Comparison of ENCODE assay signal across 9 cellular contexts in genomic region chr4:77308843-77309242, GRCh38.
DNase-seq lines count a peak whose midpoint lies in the region; ATAC-seq and TF ChIP-seq lines count a peak whose summit lies in the region.
"Had no signal": no experiment of that assay in that cellular context is flagged by ENCODE, and none has a peak within 500 bp of the region (broad histone marks: within the 10 kb centered on the region; RNA-seq: fewer than 3 reads in every experiment).

No MANE protein-coding gene starts in this region.

- H3K27ac ChIP-seq in DOHH2 (ENCODE audit: low read depth, low read length): no peak overlapping the region

- 0 out of 2 replicates have a peak, but pooled peaks cover 2% of the 10 kb centered on the region for H3K27me3 ChIP-seq in DOHH2 (ENCODE audit: control insufficient read depth, low read length)

- no peaks in the 10 kb centered on the region for H3K79me2 ChIP-seq in DOHH2 (ENCODE audit: control insufficient read depth, low read length)

- H3K9me3 ChIP-seq in DOHH2 (ENCODE audit: control insufficient read depth, insufficient read depth, low read length): no peaks in the 10 kb centered on the region

- no peaks in the 10 kb centered on the region for H4K20me1 ChIP-seq in DOHH2 (ENCODE audit: control insufficient read depth, insufficient read depth, low read depth, low read length)

- peak; percentile 55 for TF ChIP-seq CTCF in DOHH2 (IDR thresholded peaks at IDR 0.05; ENCODE audit: low read depth, low read length, poor library complexity, severe bottlenecking)

- CTCF ChIA-PET in HEK293T (lab: Yijun Ruan, JAX): interaction anchor here (0.6 to 2.3 kb wide), 10 partner anchors 14 to 227 kb away, joined by 3 to 12 read pairs (median 3); no protein-coding TSS in a partner anchor

- DNase-seq in HEK293T (ENCODE audit: extremely low spot score): peak; percentile 53
- peak; percentile 38 for DNase-seq in RPMI7951 (ENCODE audit: low read depth)
- peak; percentile 30 for DNase-seq in foreskin melanocyte
- no peak for DNase-seq in effector CD4-positive, alpha-beta T cell
- DNase-seq: natural killer cell had no signal

- no peaks in the 10 kb centered on the region for H3K36me3 ChIP-seq in DOHH2 (ENCODE audit: control insufficient read depth, low read length)

- no peak overlapping the region for H3K4me2 ChIP-seq in DOHH2 (ENCODE audit: low read length)

- ATAC-seq in HG02852 (IDR thresholded peaks at IDR 0.05; ENCODE audit: unreplicated experiment) (no peak), HG03097 (IDR thresholded peaks at IDR 0.05; ENCODE audit: low FRiP score, unreplicated experiment) (no peak), GM18520 (IDR thresholded peaks at IDR 0.05; ENCODE audit: unreplicated experiment) (no peak)

- no peaks in the 10 kb centered on the region for H3K9me2 ChIP-seq in DOHH2 (replicated peaks; ENCODE audit: control insufficient read depth, low read length)

- no peaks in the 10 kb centered on the region for H3K4me1 ChIP-seq in DOHH2 (ENCODE audit: control insufficient read depth, low read length)

- no peak overlapping the region for H3K4me3 ChIP-seq in DOHH2 (ENCODE audit: low read length)

- POLR2A ChIA-PET in HEK293T (lab: Yijun Ruan, JAX): no interaction called here

- H3F3A ChIP-seq in DOHH2 (ENCODE audit: control insufficient read depth, insufficient read depth): no peaks in the 10 kb centered on the region

TF ChIP-seq in HEK293T, 16 proteins besides CTCF, POLR2A, EP300 and RAD21:
- TF ChIP-seq ELF4 (IDR thresholded peaks at IDR 0.05): no peak
- no peak for TF ChIP-seq FOXA1 (IDR thresholded peaks at IDR 0.05)
- no peak for TF ChIP-seq NFRKB (IDR thresholded peaks at IDR 0.05)
- no peak for TF ChIP-seq BHLHE40 (IDR thresholded peaks at IDR 0.05; ENCODE audit: borderline replicate concordance)
- no peak for TF ChIP-seq HDGF (IDR thresholded peaks at IDR 0.05; ENCODE audit: borderline replicate concordance)
- no peak for TF ChIP-seq ARNT (IDR thresholded peaks at IDR 0.05)
- no peak for TF ChIP-seq LEF1 (IDR thresholded peaks at IDR 0.05; ENCODE audit: borderline replicate concordance)
- no peak for TF ChIP-seq ZNF384 (IDR thresholded peaks at IDR 0.05)
- TF ChIP-seq TARDBP (IDR thresholded peaks at IDR 0.05): no peak
TF ChIP-seq in HEK293T: peak in this region for 0.
